Comparison of ENCODE assay signal across 8 cellular contexts in genomic region chr10:102919237-102919959, GRCh38. TPM values are rescaled to one million over a fixed set of nuclear protein-coding genes. Genes with fewer than 3 reads are reported as not detected.
DNase-seq lines count a peak whose midpoint lies in the region; ATAC-seq, FAIRE-seq and TF ChIP-seq lines count a peak whose summit lies in the region.

No MANE protein-coding gene starts in this region.

- TF ChIP-seq POLR2A in GM12891 (IDR thresholded peaks at IDR 0.05; ENCODE audit: low read depth, low read length): no peak

- H3K27ac ChIP-seq in RWPE2 (ENCODE audit: poor library complexity, severe bottlenecking): no peak overlapping the region
- H3K27ac ChIP-seq in ectodermal cell (ENCODE audit: insufficient read depth, low read depth, low read length, poor library complexity, severe bottlenecking): no peak overlapping the region
- no peak overlapping the region for H3K27ac ChIP-seq in mucosa of rectum (ENCODE audit: low read depth in 2 of 2, low read length in 2 of 2)
- H3K27ac ChIP-seq in aorta (ENCODE audit: low read depth in 1 of 2, low read length in 2 of 2): no peak overlapping the region

- no peaks in the 10 kb centered on the region for H3K9me3 ChIP-seq in RWPE2 (ENCODE audit: severe bottlenecking)
- H3K9me3 ChIP-seq in ectodermal cell (ENCODE audit: control insufficient read depth, low read length): no peaks in the 10 kb centered on the region
- H3K9me3 ChIP-seq in mucosa of rectum (ENCODE audit: control insufficient read depth in 2 of 2, low read length in 2 of 2): no peaks in the 10 kb centered on the region
- H3K9me3 ChIP-seq in aorta (ENCODE audit: control insufficient read depth, low read length): no peaks in the 10 kb centered on the region

- H3K4me1 ChIP-seq in RWPE2 (ENCODE audit: insufficient read depth, poor library complexity, severe bottlenecking) (peaks cover 5% of the 10 kb centered on the region), ectodermal cell (ENCODE audit: control insufficient read depth, insufficient read depth, low read length) (no peaks in the 10 kb centered on the region), mucosa of rectum (ENCODE audit: control insufficient read depth in 2 of 2, insufficient read depth in 2 of 2, low read length in 2 of 2) (peaks cover 23 to 37% of the 10 kb centered on the region in 2 donors), aorta (ENCODE audit: control insufficient read depth in 1 of 2, insufficient read depth in 2 of 2, low read length in 2 of 2) (peaks cover 0 to 2% of the 10 kb centered on the region in 2 donors)

- no peak for FAIRE-seq in GM12891 (lab: Jason Lieb, UNC)

- WGBS in ectodermal cell, 2 experiments: 4% methylated on average over 47 of the region's 47 CpGs
- WGBS in aorta, 2 donors: 2 to 4% methylated on average over 47 of the region's 47 CpGs

- peak overlapping the region; percentile 81 to 86 for H3K9ac ChIP-seq in mucosa of rectum (ENCODE audit: low read depth in 1 of 2, low read length in 2 of 2)

- no peak for ATAC-seq in RWPE2 (ENCODE audit: low read depth)
- ATAC-seq in aorta (ENCODE audit: low FRiP score): no peak
- ATAC-seq in HG03095 (IDR thresholded peaks at IDR 0.05; ENCODE audit: unreplicated experiment): no peak
- ATAC-seq in HG03442 (IDR thresholded peaks at IDR 0.05; ENCODE audit: unreplicated experiment): no peak
- no peak for ATAC-seq in GM19395 (IDR thresholded peaks at IDR 0.05; ENCODE audit: unreplicated experiment)

- TF ChIP-seq CTCF in RWPE2 (IDR thresholded peaks at IDR 0.05; ENCODE audit: poor library complexity, severe bottlenecking): no peak

- H3K4me3 ChIP-seq in RWPE2 (ENCODE audit: severe bottlenecking): peak overlapping the region; percentile 63
- peak overlapping the region; percentile 83 for H3K4me3 ChIP-seq in ectodermal cell (ENCODE audit: insufficient read depth, low read depth, low read length)
- H3K4me3 ChIP-seq in mucosa of rectum (ENCODE audit: low read length in 2 of 2): peak overlapping the region; percentile 91 to 97
- peak overlapping the region; percentile 67 to 69 for H3K4me3 ChIP-seq in aorta (ENCODE audit: low read length in 2 of 2)

- intact Hi-C loops in aorta (cut with DNase I): loop anchor here in 1 of 2 donors (10.0 kb wide), 2 partner anchors 255 to 415 kb away; no protein-coding TSS in a partner anchor

- H3K36me3 ChIP-seq in RWPE2 (ENCODE audit: low read depth) (no peaks in the 10 kb centered on the region), ectodermal cell (ENCODE audit: control insufficient read depth, insufficient read depth, low read length) (no peaks in the 10 kb centered on the region), mucosa of rectum (ENCODE audit: control insufficient read depth in 2 of 2, insufficient read depth in 2 of 2, low read length in 2 of 2) (no peaks in the 10 kb centered on the region), aorta (ENCODE audit: control insufficient read depth in 1 of 2, insufficient read depth in 2 of 2, low read length in 1 of 2) (no peaks in the 10 kb centered on the region)

- no peaks in the 10 kb centered on the region for H3K27me3 ChIP-seq in RWPE2 (ENCODE audit: insufficient read depth, poor library complexity, severe bottlenecking)
- peaks cover 21% of the 10 kb centered on the region for H3K27me3 ChIP-seq in ectodermal cell (ENCODE audit: control insufficient read depth, insufficient read depth, low read length, poor library complexity, severe bottlenecking)
- peaks cover 0 to 3% of the 10 kb centered on the region in 2 donors for H3K27me3 ChIP-seq in mucosa of rectum (ENCODE audit: control insufficient read depth in 2 of 2, insufficient read depth in 2 of 2, low read length in 2 of 2)
- H3K27me3 ChIP-seq in aorta (ENCODE audit: control insufficient read depth in 1 of 2, insufficient read depth in 2 of 2, low read length in 1 of 2): no peaks in the 10 kb centered on the region

- DNase-seq in GM12891 (ENCODE audit: insufficient read length, low spot score) (no peak), RWPE2 (ENCODE audit: low spot score) (no peak), aorta (peak; percentile 58 to 79)

TF ChIP-seq in GM12891, 5 proteins besides CTCF, POLR2A, EP300 and RAD21:
- TF ChIP-seq POU2F2 (IDR thresholded peaks at IDR 0.05; ENCODE audit: low read depth, low read length) (0 out of 2 replicates have a peak, but pooled peaks have one; percentile 17), PAX5 (IDR thresholded peaks at IDR 0.05; ENCODE audit: insufficient read depth, low read length, severe bottlenecking) (no peak)

RNA-seq across cellular contexts. Expression of gene CNNM2, which starts 1.3 kb away (rescaled TPM):
- 3.6 TPM for polyA plus RNA-seq in GM12891 (2012; ENCODE audit: low read depth, missing spikeins)
- 20.1 TPM for polyA plus RNA-seq in ectodermal cell (2013, experiment 1 of 4)
- 20.3 TPM for polyA plus RNA-seq in ectodermal cell (2013, experiment 2 of 4)
- polyA plus RNA-seq in ectodermal cell (2013, experiment 3 of 4): 13.7 TPM
- 17.4 TPM for polyA plus RNA-seq in ectodermal cell (2013, experiment 4 of 4)
- 10 to 100 TPM; 13.3 to 30.8 TPM for total RNA-seq in aorta
- 1 to 10 TPM; 3.0 to 5.9 TPM for polyA plus RNA-seq in aorta

RNA-seq across cellular contexts. Expression of gene AS3MT, which starts 50.1 kb away (rescaled TPM):
- 3.7 TPM for polyA plus RNA-seq in GM12891 (2012; ENCODE audit: low read depth, missing spikeins)
- 25.5 TPM for polyA plus RNA-seq in ectodermal cell (2013, experiment 1 of 4)
- polyA plus RNA-seq in ectodermal cell (2013, experiment 2 of 4): 27.7 TPM
- 18.9 TPM for polyA plus RNA-seq in ectodermal cell (2013, experiment 3 of 4)
- polyA plus RNA-seq in ectodermal cell (2013, experiment 4 of 4): 18.6 TPM
- total RNA-seq in aorta: 1 to 10 TPM; 1.2 to 3.1 TPM
- polyA plus RNA-seq in aorta: 1 to 10 TPM; 4.1 to 4.8 TPM

Comparison
In these comparisons a context has a peak if more than half of its experiments do, and no peak if none do; other contexts are left out.
1. DNase-seq: peak in aorta (2 of 2); none in GM12891 (single experiment) and RWPE2 (single experiment).
2. Peak in every context shown above with its lines, with median percentiles within 50 percentile points of each other: H3K4me3 ChIP-seq.